18 cellular contexts compared by ENCODE assay signal in genomic region chr6:135148889-135149288, GRCh38.
"Had no signal": no experiment of that assay in that cellular context is flagged by ENCODE, and none has a peak within 500 bp of the region (broad histone marks: within the 10 kb centered on the region; RNA-seq: fewer than 3 reads in every experiment).

No MANE protein-coding gene starts in this region.

- H3K4me1 ChIP-seq: gastrocnemius medialis, upper lobe of left lung had no signal

- H3K27me3 ChIP-seq: gastrocnemius medialis, left lung, upper lobe of left lung had no signal

- H3K4me3 ChIP-seq: gastrocnemius medialis, left lung, mucosa of descending colon, upper lobe of left lung had no signal

- H3K36me3 ChIP-seq: gastrocnemius medialis, left lung, upper lobe of left lung had no signal

- DNase-seq: activated CD4-positive, alpha-beta memory T cell treated with anti-CD3 and anti-CD28 coated beads, Interleukin-2, amount 10 ng/mL, durations not matched to agents 7 days and 5 days; activated CD4-positive, CD25-positive, alpha-beta regulatory T cell treated with anti-CD3 and anti-CD28 coated beads, Interleukin-2, amount 50 U/mL, for 72 hours; activated CD8-positive, alpha-beta memory T cell treated with anti-CD3 and anti-CD28 coated beads, Interleukin-2, amount 50 U/mL, for 48 hours; activated naive CD4-positive, alpha-beta T cell treated with anti-CD3 and anti-CD28 coated beads for 36 hours; amniotic stem cell; effector memory CD4-positive, alpha-beta T cell; gastrocnemius medialis; islet precursor cell; left lung; mucosa of descending colon; naive thymus-derived CD8-positive, alpha-beta T cell; occipital lobe; stimulated activated CD4-positive, alpha-beta T cell treated with anti-CD3 and anti-CD28 coated beads, Interleukin-2, amount 100 ng/mL, for 48 hours; stimulated activated naive CD4-positive, alpha-beta T cell treated with Interleukin-2 at 50 U/mL for 16 hours; T-cell; upper lobe of left lung had no signal

- H3K27ac ChIP-seq: gastrocnemius medialis, left lung, upper lobe of left lung had no signal

- ATAC-seq: gastrocnemius medialis; left lung; mucosa of descending colon; naive thymus-derived CD8-positive, alpha-beta T cell; T-cell had no signal

- H3K4me1 Mint-ChIP-seq: brain had no signal

- H3K9me3 Mint-ChIP-seq: central memory CD8-positive, alpha-beta T cell; naive thymus-derived CD8-positive, alpha-beta T cell; T-cell had no signal

- H3K27ac Mint-ChIP-seq: activated CD4-positive, alpha-beta memory T cell treated with anti-CD3 and anti-CD28 coated beads, Interleukin-2, amount 10 ng/mL, durations not matched to agents 7 days and 5 days; activated naive CD4-positive, alpha-beta T cell treated with anti-CD3 and anti-CD28 coated beads for 36 hours; brain had no signal

- H3K4me3 Mint-ChIP-seq: activated CD4-positive, alpha-beta memory T cell treated with anti-CD3 and anti-CD28 coated beads, Interleukin-2, amount 10 ng/mL, durations not matched to agents 7 days and 5 days; activated naive CD4-positive, alpha-beta T cell treated with anti-CD3 and anti-CD28 coated beads for 36 hours; brain; central memory CD8-positive, alpha-beta T cell; naive thymus-derived CD8-positive, alpha-beta T cell; T-cell had no signal

- H3K9me3 ChIP-seq: gastrocnemius medialis, left lung, mucosa of descending colon, upper lobe of left lung had no signal

- H3K27me3 Mint-ChIP-seq: activated CD4-positive, alpha-beta memory T cell treated with anti-CD3 and anti-CD28 coated beads, Interleukin-2, amount 10 ng/mL, durations not matched to agents 7 days and 5 days; central memory CD8-positive, alpha-beta T cell; naive thymus-derived CD8-positive, alpha-beta T cell; T-cell had no signal
